16 cellular contexts compared by ENCODE assay signal in the genomic region with DNA sequence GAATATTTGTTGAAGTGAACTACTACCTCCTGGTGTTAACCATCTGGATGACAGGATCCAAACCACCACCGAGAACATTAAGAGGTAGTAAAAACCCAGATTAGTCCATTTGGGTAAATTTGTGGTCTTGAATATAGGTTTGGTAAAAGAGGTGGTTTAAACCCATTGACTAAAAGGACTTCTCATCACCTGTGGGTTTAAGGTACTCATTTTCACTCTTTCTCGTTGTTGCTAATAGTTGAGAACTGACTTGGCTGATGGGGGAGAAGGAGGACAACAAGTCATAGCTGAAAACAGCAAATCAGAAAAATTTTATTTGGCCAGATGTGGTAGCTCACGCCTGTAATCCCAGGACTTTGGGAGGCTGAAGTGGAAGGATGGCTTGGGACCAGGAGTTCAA.
"Had no signal": no experiment of that assay in that cellular context is flagged by ENCODE, and none has a peak within 500 bp of the region (broad histone marks: within the 10 kb centered on the region; RNA-seq: fewer than 3 reads in every experiment).

No MANE protein-coding gene starts in this region.

- H3K4me3 Mint-ChIP-seq: natural killer cell, type B pancreatic cell had no signal

- H3K27ac Mint-ChIP-seq: type B pancreatic cell had no signal

- ATAC-seq: left ventricle myocardium superior, natural killer cell, SK-N-SH treated with all-trans-retinoic acid at 6 μM for 48 hours had no signal

- DNase-seq: activated CD4-positive, alpha-beta T cell treated with anti-CD3 and anti-CD28 coated beads for 48 hours; activated naive CD4-positive, alpha-beta T cell treated with Interleukin-2 at 50 U/mL for 16 hours; amniotic stem cell; colonic mucosa; effector CD4-positive, alpha-beta T cell; esophagus squamous epithelium; kidney glomerular epithelial cell; left ventricle myocardium superior; mesenchymal stem cell; natural killer cell; posterior cingulate gyrus; stimulated activated CD4-positive, alpha-beta T cell treated with anti-CD3 and anti-CD28 coated beads, Interleukin-4, amount 100 ng/mL, for 1 hour; stimulated activated naive CD4-positive, alpha-beta T cell treated with Interleukin-2 at 50 U/mL for 16 hours; T-helper 1 cell had no signal

- H3K4me3 ChIP-seq: colonic mucosa, esophagus squamous epithelium had no signal

- H3K27me3 Mint-ChIP-seq: type B pancreatic cell had no signal

- H3K9me3 Mint-ChIP-seq: natural killer cell, type B pancreatic cell had no signal

- H3K36me3 Mint-ChIP-seq: natural killer cell had no signal
